In genomic region chr5:59390074-59390659, GRCh38 we compare ENCODE assay signal across 9 cellular contexts.
A peak's percentile ranks its signal among the peaks of the same experiment; 100 is the strongest.
DNase-seq lines count a peak whose midpoint lies in the region; ATAC-seq and TF ChIP-seq lines count a peak whose summit lies in the region.
"Had no signal": no experiment of that assay in that cellular context is flagged by ENCODE, and none has a peak within 500 bp of the region (broad histone marks: within the 10 kb centered on the region; RNA-seq: fewer than 3 reads in every experiment).

No MANE protein-coding gene starts in this region.

- H3K9me3 ChIP-seq in NT2/D1 (ENCODE audit: insufficient read depth, low read length) (peaks cover 8% of the 10 kb centered on the region), gastrocnemius medialis (no peaks in the 10 kb centered on the region)

- H3K4me3 ChIP-seq in NT2/D1 (ENCODE audit: insufficient read length, low read depth): no peak overlapping the region
- no peak overlapping the region for H3K4me3 ChIP-seq in epithelial cell of proximal tubule (ENCODE audit: low read depth, low read length)
- H3K4me3 ChIP-seq in gastrocnemius medialis: no peak overlapping the region

- peaks cover 20% of the 10 kb centered on the region for H3K27me3 Mint-ChIP-seq in activated T-helper 1 cell treated with anti-CD3 and anti-CD28 coated beads, Interleukin-12 subunit alpha, Interleukin-12 subunit beta, Interleukin-2, Interleukin-4 antibody, amounts not matched to agents 30 ng/mL and 10 ng/mL and 1 ng/mL, durations not matched to agents 14 hours and 24 hours and 36 hours (ENCODE audit: insufficient read depth)

- no peak for TF ChIP-seq POLR2A in gastrocnemius medialis (IDR thresholded peaks at IDR 0.05)

- H3K36me3 ChIP-seq in NT2/D1 (ENCODE audit: insufficient read depth, insufficient read length, low read length) (no peaks in the 10 kb centered on the region), gastrocnemius medialis (no peaks in the 10 kb centered on the region)

- H3K36me3 Mint-ChIP-seq in activated T-helper 1 cell treated with anti-CD3 and anti-CD28 coated beads, Interleukin-12 subunit alpha, Interleukin-12 subunit beta, Interleukin-2, Interleukin-4 antibody, amounts not matched to agents 30 ng/mL and 10 ng/mL and 1 ng/mL, durations not matched to agents 14 hours and 24 hours and 36 hours (ENCODE audit: low read depth): no peaks in the 10 kb centered on the region

- H3K27ac ChIP-seq in gastrocnemius medialis: peak overlapping the region in 2 of 4 donors; percentile 33 to 43

- no peak overlapping the region for H3K9ac ChIP-seq in NT2/D1 (ENCODE audit: insufficient read length, low read depth)

- no peaks in the 10 kb centered on the region for H3K4me1 Mint-ChIP-seq in activated T-helper 1 cell treated with anti-CD3 and anti-CD28 coated beads, Interleukin-12 subunit alpha, Interleukin-12 subunit beta, Interleukin-2, Interleukin-4 antibody, amounts not matched to agents 30 ng/mL and 10 ng/mL and 1 ng/mL, durations not matched to agents 14 hours and 24 hours and 36 hours (ENCODE audit: low read depth)
- H3K4me1 Mint-ChIP-seq: central memory CD8-positive, alpha-beta T cell had no signal

- ATAC-seq in gastrocnemius medialis (no peak), GM19023 (IDR thresholded peaks at IDR 0.05; ENCODE audit: unreplicated experiment) (no peak)

- intact Hi-C loops in gastrocnemius medialis (cut with DNase I; ENCODE audit: low total_unique reads): loop anchor here (1.0 to 5.0 kb wide), 4 partner anchors 102 to 334 kb away; no protein-coding TSS in a partner anchor
- intact Hi-C loops in activated T-helper 1 cell treated with anti-CD3 and anti-CD28 coated beads, Interleukin-12 subunit alpha, Interleukin-12 subunit beta, Interleukin-2, Interleukin-4 antibody, amounts not matched to agents 30 ng/mL and 10 ng/mL and 1 ng/mL, durations not matched to agents 14 hours and 24 hours and 36 hours (cut with micrococcal nuclease): loop anchor here (1.0 to 2.0 kb wide), 4 partner anchors 107 to 410 kb away; no protein-coding TSS in a partner anchor

- no peaks in the 10 kb centered on the region for H3K9me3 Mint-ChIP-seq in activated T-helper 1 cell treated with anti-CD3 and anti-CD28 coated beads, Interleukin-12 subunit alpha, Interleukin-12 subunit beta, Interleukin-2, Interleukin-4 antibody, amounts not matched to agents 30 ng/mL and 10 ng/mL and 1 ng/mL, durations not matched to agents 14 hours and 24 hours and 36 hours
- H3K9me3 Mint-ChIP-seq: central memory CD8-positive, alpha-beta T cell had no signal

- peak; percentile 63 for TF ChIP-seq CTCF in epithelial cell of proximal tubule (conservative IDR thresholded peaks at IDR 0.05; ENCODE audit: low read depth, low read length)
- TF ChIP-seq CTCF in gastrocnemius medialis (IDR thresholded peaks at IDR 0.05 in 4 of 5, conservative IDR thresholded peaks at IDR 0.05 in 1 of 5): peak; percentile 51 to 74 (median 70)

- H3K27me3 ChIP-seq in NT2/D1 (ENCODE audit: insufficient read depth, insufficient read length): no peaks in the 10 kb centered on the region
- no peaks in the 10 kb centered on the region for H3K27me3 ChIP-seq in gastrocnemius medialis

- no peak overlapping the region for H3K27ac Mint-ChIP-seq in activated T-helper 1 cell treated with anti-CD3 and anti-CD28 coated beads, Interleukin-12 subunit alpha, Interleukin-12 subunit beta, Interleukin-2, Interleukin-4 antibody, amounts not matched to agents 30 ng/mL and 10 ng/mL and 1 ng/mL, durations not matched to agents 14 hours and 24 hours and 36 hours

- DNase-seq in stimulated activated CD4-positive, alpha-beta T cell treated with anti-CD3 and anti-CD28 coated beads, Interleukin-2, amount 100 ng/mL, for 48 hours: peak; percentile 18 to 24
- no peak for DNase-seq in stimulated activated CD4-positive, alpha-beta T cell treated with anti-CD3 and anti-CD28 coated beads, Interleukin-4, amount 100 ng/mL, for 4 hours
- peak; percentile 3 for DNase-seq in NT2/D1 (ENCODE audit: low read depth, low spot score)
- DNase-seq in epithelial cell of proximal tubule (ENCODE audit: low read depth): no peak
- DNase-seq in gastrocnemius medialis: no peak
- no peak for DNase-seq in activated T-helper 1 cell treated with anti-CD3 and anti-CD28 coated beads, Interleukin-12 subunit alpha, Interleukin-12 subunit beta, Interleukin-2, Interleukin-4 antibody, amounts not matched to agents 30 ng/mL and 10 ng/mL and 1 ng/mL, durations not matched to agents 14 hours and 24 hours and 36 hours (ENCODE audit: low spot score)
- no peak for DNase-seq in activated CD8-positive, alpha-beta memory T cell treated with anti-CD3 and anti-CD28 coated beads, Interleukin-2, amount 50 U/mL, for 48 hours

- no peak overlapping the region for H3K4me3 Mint-ChIP-seq in activated T-helper 1 cell treated with anti-CD3 and anti-CD28 coated beads, Interleukin-12 subunit alpha, Interleukin-12 subunit beta, Interleukin-2, Interleukin-4 antibody, amounts not matched to agents 30 ng/mL and 10 ng/mL and 1 ng/mL, durations not matched to agents 14 hours and 24 hours and 36 hours
- H3K4me3 Mint-ChIP-seq: central memory CD8-positive, alpha-beta T cell had no signal

- H3K4me1 ChIP-seq in NT2/D1 (ENCODE audit: insufficient read depth, insufficient read length) (no peaks in the 10 kb centered on the region), gastrocnemius medialis (peaks cover 6 to 20% of the 10 kb centered on the region in 2 donors)

- in situ Hi-C loops in gastrocnemius medialis (cut with MboI; ENCODE audit: low sequenced_read_pairs in 4 of 4): loop anchor here in 3 of 4 donors (5.0 to 25.0 kb wide), 4 partner anchors 282 to 503 kb away; no protein-coding TSS in a partner anchor

Comparison
In these comparisons a context has a peak if more than half of its experiments do, and no peak if none do; other contexts are left out.
1. DNase-seq: peak in stimulated activated CD4-positive, alpha-beta T cell treated with anti-CD3 and anti-CD28 coated beads, Interleukin-2, amount 100 ng/mL, for 48 hours (2 of 2) and NT2/D1 (single experiment); none in stimulated activated CD4-positive, alpha-beta T cell treated with anti-CD3 and anti-CD28 coated beads, Interleukin-4, amount 100 ng/mL, for 4 hours (0 of 2), epithelial cell of proximal tubule (single experiment), gastrocnemius medialis (0 of 2), activated T-helper 1 cell treated with anti-CD3 and anti-CD28 coated beads, Interleukin-12 subunit alpha, Interleukin-12 subunit beta, Interleukin-2, Interleukin-4 antibody, amounts not matched to agents 30 ng/mL and 10 ng/mL and 1 ng/mL, durations not matched to agents 14 hours and 24 hours and 36 hours (single experiment) and activated CD8-positive, alpha-beta memory T cell treated with anti-CD3 and anti-CD28 coated beads, Interleukin-2, amount 50 U/mL, for 48 hours (single experiment).